1 cellular context compared by ENCODE assay signal in genomic region chr5:127084656-127085055, GRCh38.
TF ChIP-seq lines count a peak whose summit lies in the region.

No MANE protein-coding gene starts in this region.

TF ChIP-seq in K562, 482 proteins besides CTCF, POLR2A, EP300 and RAD21 (continued from another document):
- TF ChIP-seq HES1 (IDR thresholded peaks at IDR 0.05; ENCODE audit: low read depth), result no peak
- no peak for TF ChIP-seq HMG20A (CRISPR knock-in tag; conservative IDR thresholded peaks at IDR 0.05)
- TF ChIP-seq ELF4 (CRISPR knock-in tag; IDR thresholded peaks at IDR 0.05), result peak; percentile 62; the same call in 1 of the 2 replicates
- TF ChIP-seq DEAF1 (CRISPR knock-in tag; IDR thresholded peaks at IDR 0.05), result peak; percentile 38; the same call in 1 of the 2 replicates
- TF ChIP-seq, protein P1, sequence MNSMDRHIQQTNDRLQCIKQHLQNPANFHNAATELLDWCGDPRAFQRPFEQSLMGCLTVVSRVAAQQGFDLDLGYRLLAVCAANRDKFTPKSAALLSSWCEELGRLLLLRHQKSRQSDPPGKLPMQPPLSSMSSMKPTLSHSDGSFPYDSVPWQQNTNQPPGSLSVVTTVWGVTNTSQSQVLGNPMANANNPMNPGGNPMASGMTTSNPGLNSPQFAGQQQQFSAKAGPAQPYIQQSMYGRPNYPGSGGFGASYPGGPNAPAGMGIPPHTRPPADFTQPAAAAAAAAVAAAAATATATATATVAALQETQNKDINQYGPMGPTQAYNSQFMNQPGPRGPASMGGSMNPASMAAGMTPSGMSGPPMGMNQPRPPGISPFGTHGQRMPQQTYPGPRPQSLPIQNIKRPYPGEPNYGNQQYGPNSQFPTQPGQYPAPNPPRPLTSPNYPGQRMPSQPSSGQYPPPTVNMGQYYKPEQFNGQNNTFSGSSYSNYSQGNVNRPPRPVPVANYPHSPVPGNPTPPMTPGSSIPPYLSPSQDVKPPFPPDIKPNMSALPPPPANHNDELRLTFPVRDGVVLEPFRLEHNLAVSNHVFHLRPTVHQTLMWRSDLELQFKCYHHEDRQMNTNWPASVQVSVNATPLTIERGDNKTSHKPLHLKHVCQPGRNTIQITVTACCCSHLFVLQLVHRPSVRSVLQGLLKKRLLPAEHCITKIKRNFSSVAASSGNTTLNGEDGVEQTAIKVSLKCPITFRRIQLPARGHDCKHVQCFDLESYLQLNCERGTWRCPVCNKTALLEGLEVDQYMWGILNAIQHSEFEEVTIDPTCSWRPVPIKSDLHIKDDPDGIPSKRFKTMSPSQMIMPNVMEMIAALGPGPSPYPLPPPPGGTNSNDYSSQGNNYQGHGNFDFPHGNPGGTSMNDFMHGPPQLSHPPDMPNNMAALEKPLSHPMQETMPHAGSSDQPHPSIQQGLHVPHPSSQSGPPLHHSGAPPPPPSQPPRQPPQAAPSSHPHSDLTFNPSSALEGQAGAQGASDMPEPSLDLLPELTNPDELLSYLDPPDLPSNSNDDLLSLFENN (IDR thresholded peaks at IDR 0.05; ENCODE audit: low read depth in 2 of 2, low read length in 2 of 2), result no peak
- no peak for TF ChIP-seq RB1 (IDR thresholded peaks at IDR 0.05; ENCODE audit: low read depth)
- TF ChIP-seq CREBBP (IDR thresholded peaks at IDR 0.05; ENCODE audit: low read depth, low read length), result no peak
- 0 out of 2 replicates have a peak, but pooled peaks have one; percentile 11 for TF ChIP-seq SMAD4 (CRISPR knock-in tag; conservative IDR thresholded peaks at IDR 0.05)
- no peak for TF ChIP-seq JUND (IDR thresholded peaks at IDR 0.05; ENCODE audit: borderline replicate concordance, low read depth, low read length)
- peak; percentile 43; the same call in 1 of the 3 replicates for TF ChIP-seq JUND (tag; IDR thresholded peaks at IDR 0.05; ENCODE audit: borderline replicate concordance, low read depth, low read length)
- TF ChIP-seq ZBTB2 (IDR thresholded peaks at IDR 0.05), result no peak
- no peak for TF ChIP-seq SRSF7 (optimal IDR thresholded peaks at IDR 0.05; ENCODE audit: low read depth, low read length)
- peak; percentile 37 for TF ChIP-seq BRD9 (IDR thresholded peaks at IDR 0.05; ENCODE audit: low read depth, partially characterized antibody)
TF ChIP-seq in K562: peak in this region for 14.
